ENCODE assay signal across 30 cellular contexts in the genomic region with DNA sequence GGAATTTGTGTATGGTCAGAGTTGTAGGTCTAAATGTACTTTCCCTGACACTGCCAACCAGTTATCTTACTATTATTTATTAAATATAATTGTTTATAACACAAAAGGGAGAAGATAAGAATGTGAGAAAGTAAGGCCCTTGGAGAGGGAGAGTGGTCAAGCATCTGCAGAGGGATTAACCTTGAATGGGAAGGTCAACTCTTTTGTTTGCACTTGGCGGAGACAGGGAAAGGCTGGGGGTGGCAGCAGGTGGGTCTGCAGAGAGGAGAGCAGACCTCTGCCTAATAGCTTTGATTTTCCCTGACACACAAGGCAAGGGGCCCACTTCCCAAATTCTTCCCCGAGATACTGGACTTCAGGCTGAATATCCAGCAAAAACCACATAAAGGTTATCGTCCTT. TPM values are rescaled to one million over a fixed set of nuclear protein-coding genes. Genes with fewer than 3 reads are reported as not detected.
DNase-seq lines count a peak whose midpoint lies in the region; ATAC-seq and TF ChIP-seq lines count a peak whose summit lies in the region.
"Had no signal": no experiment of that assay in that cellular context is flagged by ENCODE, and none has a peak within 500 bp of the region (broad histone marks: within the 10 kb centered on the region; RNA-seq: fewer than 3 reads in every experiment).

No MANE protein-coding gene starts in this region.

- in situ Hi-C loops in Panc1 (cut with HindIII; ENCODE audit: low pct_unique_long_range_greater_than_20kb, low sequenced_read_pairs): no loop called here

- H3K4me1 ChIP-seq in Panc1 (ENCODE audit: control insufficient read depth, insufficient read depth, low read length) (peaks cover 50% of the 10 kb centered on the region), upper lobe of right lung (peaks cover 32% of the 10 kb centered on the region)

- H4K20me1 ChIP-seq in neural cell (ENCODE audit: insufficient read depth): no peaks in the 10 kb centered on the region

- intact Hi-C loops in Panc1 (cut with micrococcal nuclease; ENCODE audit: unreplicated experiment) (loop anchor here (10.0 kb wide), 1 partner anchor 65 kb away; a partner anchor contains a TSS), upper lobe of right lung (cut with DNase I) (no loop called here)

- H3K4me3 ChIP-seq in Panc1 (ENCODE audit: low read depth in 2 of 2, low read length in 2 of 2): peak overlapping the region; percentile 74 to 75; a peak in 3 of 4 replicates
- peak overlapping the region; percentile 70 for H3K4me3 ChIP-seq in neural cell (ENCODE audit: low read length)
- H3K4me3 ChIP-seq in upper lobe of right lung: no peak overlapping the region
- H3K4me3 ChIP-seq: GM23338, sigmoid colon, suprapubic skin had no signal

- TF ChIP-seq RAD21 in neural cell (conservative IDR thresholded peaks at IDR 0.05): no peak

- POLR2A ChIA-PET in Panc1 (lab: Charles Lee): interaction anchor here (0.5 kb wide), 1 partner anchor 184 kb away, joined by 3 read pairs; no protein-coding TSS in a partner anchor

- H3F3A ChIP-seq in neural cell (ENCODE audit: insufficient read depth, low read length, poor library complexity, severe bottlenecking): no peaks in the 10 kb centered on the region

- no peak overlapping the region for H3K4me2 ChIP-seq in neural cell (ENCODE audit: low read length)

- H3K27me3 ChIP-seq in Panc1 (ENCODE audit: control insufficient read depth, insufficient read depth, low read length): no peaks in the 10 kb centered on the region
- no peaks in the 10 kb centered on the region for H3K27me3 ChIP-seq in neural cell (ENCODE audit: insufficient read depth, low read depth, low read length)
- H3K27me3 ChIP-seq in upper lobe of right lung: no peaks in the 10 kb centered on the region
- H3K27me3 ChIP-seq: dorsolateral prefrontal cortex, sigmoid colon, suprapubic skin had no signal

- BruUV-seq in Panc1 (replicated peaks; lab: Mats Ljungman, UMichigan): no TSS peak

- H3K36me3 ChIP-seq in Panc1 (ENCODE audit: control insufficient read depth, insufficient read depth, low read length): no peaks in the 10 kb centered on the region
- H3K36me3 ChIP-seq in neural cell (ENCODE audit: insufficient read depth, low read length): no peaks in the 10 kb centered on the region
- H3K36me3 ChIP-seq in upper lobe of right lung: no peaks in the 10 kb centered on the region
- H3K36me3 ChIP-seq: sigmoid colon, suprapubic skin had no signal

- CTCF ChIA-PET in Panc1 (lab: Charles Lee): no interaction called here

- peaks cover 27% of the 10 kb centered on the region for H3K79me2 ChIP-seq in neural cell (replicated peaks; ENCODE audit: insufficient read depth, low read length)

- H3K9ac ChIP-seq in neural cell (ENCODE audit: low read length): no peak overlapping the region

- peak in 2 of 3 experiments; percentile 17 to 54 for DNase-seq in NCI-H1417 (lab: John Stamatoyannopoulos, UW)
- DNase-seq in NCI-H1417 treated with DMSO at 0.1 percent for 48 hours (lab: John Stamatoyannopoulos, UW): no peak
- DNase-seq in Panc1 (ENCODE audit: low read depth, low spot score): no peak
- DNase-seq in upper lobe of right lung: peak; percentile 13
- DNase-seq in foreskin melanocyte: no peak
- no peak for DNase-seq in NK-92 (lab: John Stamatoyannopoulos, UW; ENCODE audit: unreplicated experiment)
- DNase-seq: activated CD4-positive, alpha-beta T cell treated with anti-CD3 and anti-CD28 coated beads for 4 hours; activated effector memory CD4-positive, alpha-beta T cell treated with Interleukin-2 at 50 U/mL for 16 hours; activated naive CD8-positive, alpha-beta T cell treated with anti-CD3 and anti-CD28 coated beads, Interleukin-2, amount 50 U/mL, for 24 hours; activated T-cell treated with anti-CD3 and anti-CD28 coated beads for 4 hours; cerebellar nuclear complex; dorsolateral prefrontal cortex; glutamatergic neuron; kidney; naive thymus-derived CD8-positive, alpha-beta T cell; NCI-H1092; NCI-H2081 treated with DMSO at 0.1 percent for 48 hours; NCI-H226; posterior cingulate gyrus; Right ventricle myocardium superior; sigmoid colon; stimulated activated CD4-positive, alpha-beta T cell treated with anti-CD3 and anti-CD28 coated beads, Interleukin-4, amount 100 ng/mL, for 4 hours; T-helper 9 cell had no signal

- ATAC-seq in Panc1 (no peak), upper lobe of right lung (no peak), GM18520 (IDR thresholded peaks at IDR 0.05; ENCODE audit: unreplicated experiment) (no peak)
- ATAC-seq: activated naive CD8-positive, alpha-beta T cell treated with anti-CD3 and anti-CD28 coated beads, Interleukin-2, amount 50 U/mL, for 24 hours; GM23338; naive thymus-derived CD8-positive, alpha-beta T cell; stimulated activated memory B cell treated with anti-CD40 and anti-IgM and Interleukin-4, amounts not matched to agents 10 μg/mL and 1 μg/mL and 100 μg/mL, for 72 hours had no signal

- TF ChIP-seq EP300 in neural cell (conservative IDR thresholded peaks at IDR 0.05; ENCODE audit: poor library complexity, severe bottlenecking): no peak

- TF ChIP-seq CTCF in Panc1 (IDR thresholded peaks at IDR 0.05) (no peak), neural cell (IDR thresholded peaks at IDR 0.05; ENCODE audit: poor library complexity, severe bottlenecking) (no peak), upper lobe of right lung (IDR thresholded peaks at IDR 0.05) (no peak)

- H2AFZ ChIP-seq in neural cell (ENCODE audit: low read depth, low read length): no peak overlapping the region
- H2AFZ ChIP-seq: GM23338 had no signal

- H3K9me2 ChIP-seq in neural cell (ENCODE audit: insufficient read depth, low read length): no peaks in the 10 kb centered on the region

- H3K27ac ChIP-seq in Panc1 (ENCODE audit: low read length) (peak overlapping the region; percentile 93), neural cell (ENCODE audit: low read length) (no peak overlapping the region), upper lobe of right lung (no peak overlapping the region)
- H3K27ac ChIP-seq: sigmoid colon, suprapubic skin had no signal

- no peaks in the 10 kb centered on the region for H3K9me3 ChIP-seq in Panc1 (ENCODE audit: control insufficient read depth, insufficient read depth, low read depth, low read length)
- no peaks in the 10 kb centered on the region for H3K9me3 ChIP-seq in neural cell (ENCODE audit: low read length)
- H3K9me3 ChIP-seq in upper lobe of right lung: no peaks in the 10 kb centered on the region
- H3K9me3 ChIP-seq: sigmoid colon, suprapubic skin had no signal

TF ChIP-seq in neural cell, 6 proteins besides CTCF, POLR2A, EP300 and RAD21:
- no peak for TF ChIP-seq TAF1 (IDR thresholded peaks at IDR 0.05; ENCODE audit: low read depth)
- TF ChIP-seq, protein P1, sequence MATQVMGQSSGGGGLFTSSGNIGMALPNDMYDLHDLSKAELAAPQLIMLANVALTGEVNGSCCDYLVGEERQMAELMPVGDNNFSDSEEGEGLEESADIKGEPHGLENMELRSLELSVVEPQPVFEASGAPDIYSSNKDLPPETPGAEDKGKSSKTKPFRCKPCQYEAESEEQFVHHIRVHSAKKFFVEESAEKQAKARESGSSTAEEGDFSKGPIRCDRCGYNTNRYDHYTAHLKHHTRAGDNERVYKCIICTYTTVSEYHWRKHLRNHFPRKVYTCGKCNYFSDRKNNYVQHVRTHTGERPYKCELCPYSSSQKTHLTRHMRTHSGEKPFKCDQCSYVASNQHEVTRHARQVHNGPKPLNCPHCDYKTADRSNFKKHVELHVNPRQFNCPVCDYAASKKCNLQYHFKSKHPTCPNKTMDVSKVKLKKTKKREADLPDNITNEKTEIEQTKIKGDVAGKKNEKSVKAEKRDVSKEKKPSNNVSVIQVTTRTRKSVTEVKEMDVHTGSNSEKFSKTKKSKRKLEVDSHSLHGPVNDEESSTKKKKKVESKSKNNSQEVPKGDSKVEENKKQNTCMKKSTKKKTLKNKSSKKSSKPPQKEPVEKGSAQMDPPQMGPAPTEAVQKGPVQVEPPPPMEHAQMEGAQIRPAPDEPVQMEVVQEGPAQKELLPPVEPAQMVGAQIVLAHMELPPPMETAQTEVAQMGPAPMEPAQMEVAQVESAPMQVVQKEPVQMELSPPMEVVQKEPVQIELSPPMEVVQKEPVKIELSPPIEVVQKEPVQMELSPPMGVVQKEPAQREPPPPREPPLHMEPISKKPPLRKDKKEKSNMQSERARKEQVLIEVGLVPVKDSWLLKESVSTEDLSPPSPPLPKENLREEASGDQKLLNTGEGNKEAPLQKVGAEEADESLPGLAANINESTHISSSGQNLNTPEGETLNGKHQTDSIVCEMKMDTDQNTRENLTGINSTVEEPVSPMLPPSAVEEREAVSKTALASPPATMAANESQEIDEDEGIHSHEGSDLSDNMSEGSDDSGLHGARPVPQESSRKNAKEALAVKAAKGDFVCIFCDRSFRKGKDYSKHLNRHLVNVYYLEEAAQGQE (IDR thresholded peaks at IDR 0.05; ENCODE audit: borderline replicate concordance): no peak
- no peak for TF ChIP-seq MXI1 (conservative IDR thresholded peaks at IDR 0.05; ENCODE audit: poor library complexity, severe bottlenecking)

RNA-seq across cellular contexts. Expression of a gene that starts 4.2 kb away (rescaled TPM):
- total RNA-seq in Panc1 (2021; ENCODE audit: unreplicated experiment) (151 TPM), upper lobe of right lung (51.1 TPM)
- 102 TPM for polyA plus RNA-seq in Panc1 (2012; ENCODE audit: insufficient read length)
- 53.5 and 57.0 TPM in 2 replicates for polyA plus RNA-seq in neural cell
- polyA minus RNA-seq in neural cell: 70.6 and 71.3 TPM in 2 replicates

RNA-seq across cellular contexts. Expression of a gene that starts 38.0 kb away (rescaled TPM):
- total RNA-seq in Panc1 (2021; ENCODE audit: unreplicated experiment) (1.8 TPM), upper lobe of right lung (0.96 TPM)
- polyA plus RNA-seq in Panc1 (2012; ENCODE audit: insufficient read length): 0.33 TPM
- polyA plus RNA-seq in neural cell: not detected in 2 replicates
- not detected in 2 replicates for polyA minus RNA-seq in neural cell
- total RNA-seq: GM23338; liver; naive thymus-derived CD8-positive, alpha-beta T cell; OCI-LY7 had no signal
- polyA plus RNA-seq: GM23338; liver; naive thymus-derived CD8-positive, alpha-beta T cell had no signal

Comparison
In these comparisons a context has a peak if more than half of its experiments do, and no peak if none do; other contexts are left out.
1. DNase-seq: peak in NCI-H1417 (2 of 3) and upper lobe of right lung (single experiment); none in NCI-H1417 treated with DMSO at 0.1 percent for 48 hours (single experiment), Panc1 (single experiment), foreskin melanocyte (single experiment) and NK-92 (single experiment).